Comparison of ENCODE assay signal across 6 cellular contexts in the genomic region with DNA sequence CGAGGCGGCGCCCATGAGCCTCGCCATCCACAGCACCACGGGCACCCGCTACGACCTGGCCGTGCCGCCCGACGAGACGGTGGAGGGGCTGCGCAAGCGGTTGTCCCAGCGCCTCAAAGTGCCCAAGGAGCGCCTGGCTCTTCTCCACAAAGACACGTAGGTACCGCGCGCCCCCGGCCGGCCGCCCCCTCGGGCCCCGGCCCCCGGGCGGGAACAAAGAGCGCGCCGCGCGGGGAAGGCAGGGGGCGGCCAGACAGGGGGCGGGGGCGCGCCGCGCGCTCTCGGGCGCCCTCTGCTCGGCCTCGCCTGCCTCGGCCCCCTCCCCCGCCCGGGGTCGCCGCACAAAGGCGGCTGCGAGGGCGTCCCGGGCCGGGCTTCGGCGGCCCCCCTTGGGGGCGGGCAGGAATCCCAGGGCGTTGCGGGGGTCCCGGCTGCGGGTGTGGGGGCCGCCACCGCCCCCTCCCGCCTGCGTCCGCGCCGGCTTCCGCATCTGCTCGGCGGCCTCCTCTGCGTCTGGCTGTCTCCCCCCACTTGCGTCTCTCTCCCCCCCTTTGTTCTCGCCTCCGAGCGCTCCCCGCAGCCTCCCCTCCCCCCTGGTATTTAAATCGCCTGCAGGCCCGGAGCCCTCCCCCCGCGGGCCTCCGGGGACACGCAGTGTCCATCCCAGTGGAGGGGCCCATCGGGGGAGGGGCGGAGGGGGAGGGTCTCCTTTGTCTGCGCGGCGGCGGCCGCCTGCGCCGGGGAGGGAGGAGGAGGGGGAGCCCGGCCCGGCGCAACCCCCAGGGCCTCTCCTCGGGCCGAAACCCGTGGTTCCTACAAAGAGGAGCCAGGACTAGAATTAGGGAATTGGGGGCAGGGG. TPM values are rescaled to one million over a fixed set of nuclear protein-coding genes. Genes with fewer than 3 reads are reported as not detected.
DNase-seq lines count a peak whose midpoint lies in the region; ATAC-seq and TF ChIP-seq lines count a peak whose summit lies in the region.

No MANE protein-coding gene starts in this region.

- H3K9me3 Mint-ChIP-seq in dendritic cell treated with granulocyte-macrophage colony-stimulating factor and Interleukin-4, amounts not matched to agents 40 ng/mL and 50 ng/mL, for 4 days, result no peaks in the 10 kb centered on the region
- H3K9me3 Mint-ChIP-seq in naive thymus-derived CD8-positive, alpha-beta T cell, result no peaks in the 10 kb centered on the region

- no peaks in the 10 kb centered on the region for H3K27me3 Mint-ChIP-seq in dendritic cell treated with granulocyte-macrophage colony-stimulating factor and Interleukin-4, amounts not matched to agents 40 ng/mL and 50 ng/mL, for 4 days
- H3K27me3 Mint-ChIP-seq in naive thymus-derived CD8-positive, alpha-beta T cell, result peaks cover 0 to 3% (median 0%) of the 10 kb centered on the region in 5 donors

- peaks cover 39% of the 10 kb centered on the region for H3K36me3 ChIP-seq in OCI-LY3 (replicated peaks; ENCODE audit: low read depth, low read length)

- H3K79me2 ChIP-seq in OCI-LY3 (ENCODE audit: low read length), result peaks cover 60% of the 10 kb centered on the region

- peak; percentile 8 for ATAC-seq in naive thymus-derived CD8-positive, alpha-beta T cell
- ATAC-seq in GM18870 (IDR thresholded peaks at IDR 0.05; ENCODE audit: unreplicated experiment) (no peak), GM21619 (IDR thresholded peaks at IDR 0.05; ENCODE audit: unreplicated experiment) (no peak)

- H3K36me3 Mint-ChIP-seq in dendritic cell treated with granulocyte-macrophage colony-stimulating factor and Interleukin-4, amounts not matched to agents 40 ng/mL and 50 ng/mL, for 4 days (ENCODE audit: low read depth), result peaks cover 71% of the 10 kb centered on the region
- H3K36me3 Mint-ChIP-seq in naive thymus-derived CD8-positive, alpha-beta T cell, result peaks cover 0 to 18% (median 0%) of the 10 kb centered on the region in 3 donors

- no peaks in the 10 kb centered on the region for H3K9me3 ChIP-seq in OCI-LY3 (ENCODE audit: insufficient read depth, low read length)

- intact Hi-C loops in dendritic cell treated with granulocyte-macrophage colony-stimulating factor and Interleukin-4, amounts not matched to agents 40 ng/mL and 50 ng/mL, for 4 days (cut with micrococcal nuclease), result no loop called here

- POLR2A ChIA-PET in naive thymus-derived CD8-positive, alpha-beta T cell (lab: Charles Lee), result interaction anchor here (0.6 to 13.6 kb wide), 6 partner anchors 14 to 248 kb away, joined by 3 to 480 read pairs (median 6); partner anchors contain the start of genes CIRBP and FAM174C

- peak overlapping the region; percentile 88 for H3K4me3 ChIP-seq in OCI-LY3 (ENCODE audit: low read length)

- TF ChIP-seq CTCF in GM13977 (IDR thresholded peaks at IDR 0.05; ENCODE audit: extremely low read depth, insufficient read depth, missing control alignments) (peak; percentile 2), OCI-LY3 (IDR thresholded peaks at IDR 0.05; ENCODE audit: low read depth, low read length) (no peak)

- H2AFZ ChIP-seq in OCI-LY3 (ENCODE audit: low read depth, low read length), result no peak overlapping the region

- H4K20me1 ChIP-seq in OCI-LY3 (ENCODE audit: insufficient read depth, low read length), result peaks cover 11% of the 10 kb centered on the region; the same call in 1 of the 2 replicates

- peaks cover 27% of the 10 kb centered on the region for H3K4me1 ChIP-seq in OCI-LY3 (ENCODE audit: low read length)

- H3K27me3 ChIP-seq in OCI-LY3 (ENCODE audit: low read depth, low read length), result no peaks in the 10 kb centered on the region

- DNase-seq in GM13977 (ENCODE audit: low spot score), result peak; percentile 75
- peak in 9 of 10 donors; percentile 62 to 89 (median 74) for DNase-seq in naive thymus-derived CD8-positive, alpha-beta T cell

- peak overlapping the region; percentile 100 for H3K4me2 ChIP-seq in OCI-LY3 (ENCODE audit: low read length)

- H3K4me3 Mint-ChIP-seq in dendritic cell treated with granulocyte-macrophage colony-stimulating factor and Interleukin-4, amounts not matched to agents 40 ng/mL and 50 ng/mL, for 4 days, result peak overlapping the region; percentile 96
- H3K4me3 Mint-ChIP-seq in naive thymus-derived CD8-positive, alpha-beta T cell, result peak overlapping the region; percentile 88 to 96 (median 94)

- H3K9ac ChIP-seq in OCI-LY3 (ENCODE audit: low read length), result peak overlapping the region; percentile 98

- H3K27ac Mint-ChIP-seq in dendritic cell treated with granulocyte-macrophage colony-stimulating factor and Interleukin-4, amounts not matched to agents 40 ng/mL and 50 ng/mL, for 4 days, result peak overlapping the region; percentile 96
- H3K27ac Mint-ChIP-seq in naive thymus-derived CD8-positive, alpha-beta T cell, result peak overlapping the region in 9 of 10 donors; percentile 90 to 97 (median 94)

- H3K4me1 Mint-ChIP-seq in dendritic cell treated with granulocyte-macrophage colony-stimulating factor and Interleukin-4, amounts not matched to agents 40 ng/mL and 50 ng/mL, for 4 days (ENCODE audit: low read depth), result peaks cover 44% of the 10 kb centered on the region
- H3K4me1 Mint-ChIP-seq in naive thymus-derived CD8-positive, alpha-beta T cell, result peaks cover 10 to 26% (median 17%) of the 10 kb centered on the region in 4 donors

- in situ Hi-C loops in GM13977 (cut with MboI; ENCODE audit: low pct_unique_long_range_greater_than_20kb, low sequenced_read_pairs, unreplicated experiment), result no loop called here

- peak overlapping the region; percentile 92 for H3K27ac ChIP-seq in OCI-LY3 (ENCODE audit: low read length)

RNA-seq across cellular contexts. Expression of gene MIDN, which starts 2.2 kb away (rescaled TPM):
- total RNA-seq in naive thymus-derived CD8-positive, alpha-beta T cell, result 10 to 100 TPM; 31.2 to 35.4 TPM
- 1 to 10 TPM; 1.1 to 8.2 (median 6.6) TPM for polyA plus RNA-seq in naive thymus-derived CD8-positive, alpha-beta T cell

RNA-seq across cellular contexts. Expression of gene ATP5F1D, which starts 9.1 kb away (rescaled TPM):
- 10 to 100 TPM; 83.9 to 89.0 TPM for total RNA-seq in naive thymus-derived CD8-positive, alpha-beta T cell
- polyA plus RNA-seq in naive thymus-derived CD8-positive, alpha-beta T cell, result 100 to 1,000 TPM; 214 to 264 (median 262) TPM

RNA-seq across cellular contexts. Expression of gene CBARP, which starts 12.8 kb away (rescaled TPM):
- not detected for total RNA-seq in naive thymus-derived CD8-positive, alpha-beta T cell
- polyA plus RNA-seq in naive thymus-derived CD8-positive, alpha-beta T cell, result not detected

RNA-seq across cellular contexts. Expression of gene CIRBP, which starts 18.5 kb away (rescaled TPM):
- 100 to 1,000 TPM; 565 to 579 TPM for total RNA-seq in naive thymus-derived CD8-positive, alpha-beta T cell
- polyA plus RNA-seq in naive thymus-derived CD8-positive, alpha-beta T cell, result 100 to 1,000 TPM; 204 to 273 (median 262) TPM

RNA-seq across cellular contexts. Expression of gene FAM174C, which starts 24.7 kb away (rescaled TPM):
- 10 to 100 TPM; 46.3 to 47.5 TPM for total RNA-seq in naive thymus-derived CD8-positive, alpha-beta T cell
- polyA plus RNA-seq in naive thymus-derived CD8-positive, alpha-beta T cell, result 100 to 1,000 TPM in 1 of 3 donors, 10 to 100 TPM in 2; 66.7 to 104 (median 95.5) TPM

Comparison
In these comparisons a context has a peak if more than half of its experiments do, and no peak if none do; other contexts are left out.
1. ATAC-seq: peak in naive thymus-derived CD8-positive, alpha-beta T cell (2 of 2); none in GM18870 (single experiment) and GM21619 (single experiment).